19 cellular contexts compared by ENCODE assay signal in the genomic region with DNA sequence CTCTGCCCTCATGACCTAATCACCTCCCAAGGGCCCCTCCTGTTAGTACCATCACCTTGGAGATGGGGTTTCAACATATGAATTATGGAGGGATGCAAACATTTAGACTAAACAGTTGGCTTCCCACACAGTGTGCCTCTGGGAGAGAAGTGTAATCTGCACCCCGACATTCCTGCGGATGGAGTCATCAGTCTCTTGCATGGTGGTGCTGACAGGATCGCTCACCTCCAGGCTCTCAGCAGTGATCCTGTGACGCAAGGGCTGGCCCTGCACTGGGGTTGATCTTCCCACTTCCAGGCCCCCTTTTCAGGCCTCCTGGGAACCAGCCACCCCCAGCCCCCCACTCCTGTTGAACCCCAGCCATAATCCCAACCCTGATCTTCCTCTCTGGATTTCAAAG. TPM values are rescaled to one million over a fixed set of nuclear protein-coding genes. Genes with fewer than 3 reads are reported as not detected.
DNase-seq lines count a peak whose midpoint lies in the region; ATAC-seq and TF ChIP-seq lines count a peak whose summit lies in the region.
"Had no signal": no experiment of that assay in that cellular context is flagged by ENCODE, and none has a peak within 500 bp of the region (broad histone marks: within the 10 kb centered on the region; RNA-seq: fewer than 3 reads in every experiment).

No MANE protein-coding gene starts in this region.

- H3F3A ChIP-seq in neural progenitor cell (ENCODE audit: low read depth): no peaks in the 10 kb centered on the region

- H3K4me1 ChIP-seq in right atrium auricular region (no peaks in the 10 kb centered on the region), neural progenitor cell (no peaks in the 10 kb centered on the region)
- H3K4me1 ChIP-seq: left lung, upper lobe of right lung had no signal

- H4K20me1 ChIP-seq in neural progenitor cell (ENCODE audit: low read depth): no peaks in the 10 kb centered on the region

- no peak overlapping the region for H3K4me3 Mint-ChIP-seq in neural progenitor cell
- H3K4me3 Mint-ChIP-seq: activated CD8-positive, alpha-beta T cell treated with anti-CD3 and anti-CD28 coated beads for 36 hours; activated T-helper 1 cell treated with anti-CD3 and anti-CD28 coated beads, Interleukin-12 subunit alpha, Interleukin-12 subunit beta, Interleukin-2, Interleukin-4 antibody, amounts not matched to agents 30 ng/mL and 10 ng/mL and 1 ng/mL, durations not matched to agents 14 hours and 24 hours and 36 hours had no signal

- H3K9me3 ChIP-seq in right atrium auricular region (no peaks in the 10 kb centered on the region), neural progenitor cell (ENCODE audit: low read depth) (no peaks in the 10 kb centered on the region)
- H3K9me3 ChIP-seq: left lung, upper lobe of right lung had no signal

- TF ChIP-seq CTCF in right atrium auricular region (IDR thresholded peaks at IDR 0.05): no peak
- no peak for TF ChIP-seq CTCF in fibroblast of mammary gland (conservative IDR thresholded peaks at IDR 0.05; ENCODE audit: control insufficient read depth, insufficient read depth, low read depth, low read length)
- TF ChIP-seq CTCF in neural progenitor cell (IDR thresholded peaks at IDR 0.05): no peak

- H3K36me3 ChIP-seq in right atrium auricular region (no peaks in the 10 kb centered on the region), neural progenitor cell (no peaks in the 10 kb centered on the region)
- H3K36me3 ChIP-seq: left lung, upper lobe of right lung had no signal

- H3K27ac ChIP-seq in right atrium auricular region (no peak overlapping the region), neural progenitor cell (no peak overlapping the region)
- H3K27ac ChIP-seq: left lung, upper lobe of right lung had no signal

- H3K4me1 Mint-ChIP-seq in neural progenitor cell: peaks cover 2% of the 10 kb centered on the region

- peaks cover 7% of the 10 kb centered on the region for H3K27me3 Mint-ChIP-seq in neural progenitor cell (ENCODE audit: insufficient read depth, low read depth)
- H3K27me3 Mint-ChIP-seq: activated CD8-positive, alpha-beta T cell treated with anti-CD3 and anti-CD28 coated beads for 36 hours had no signal

- peaks cover 13% of the 10 kb centered on the region for H3K9me3 Mint-ChIP-seq in neural progenitor cell
- H3K9me3 Mint-ChIP-seq: activated CD8-positive, alpha-beta T cell treated with anti-CD3 and anti-CD28 coated beads for 36 hours; activated T-helper 1 cell treated with anti-CD3 and anti-CD28 coated beads, Interleukin-12 subunit alpha, Interleukin-12 subunit beta, Interleukin-2, Interleukin-4 antibody, amounts not matched to agents 30 ng/mL and 10 ng/mL and 1 ng/mL, durations not matched to agents 14 hours and 24 hours and 36 hours had no signal

- no peak overlapping the region for H3K27ac Mint-ChIP-seq in neural progenitor cell
- H3K27ac Mint-ChIP-seq: activated CD8-positive, alpha-beta T cell treated with anti-CD3 and anti-CD28 coated beads for 36 hours; activated T-helper 1 cell treated with anti-CD3 and anti-CD28 coated beads, Interleukin-12 subunit alpha, Interleukin-12 subunit beta, Interleukin-2, Interleukin-4 antibody, amounts not matched to agents 30 ng/mL and 10 ng/mL and 1 ng/mL, durations not matched to agents 14 hours and 24 hours and 36 hours had no signal

- H3K4me3 ChIP-seq in right atrium auricular region (no peak overlapping the region), fibroblast of mammary gland (ENCODE audit: control insufficient read depth, low read depth, low read length) (no peak overlapping the region), neural progenitor cell (no peak overlapping the region)
- H3K4me3 ChIP-seq: left lung, upper lobe of right lung had no signal

- intact Hi-C loops in left ventricle myocardium superior (cut with micrococcal nuclease): no loop called here

- peak; percentile 38 for ATAC-seq in left ventricle myocardium superior
- ATAC-seq in SK-N-SH treated with all-trans-retinoic acid at 6 μM for 48 hours: peak; percentile 86
- ATAC-seq in GM18511 (IDR thresholded peaks at IDR 0.05; ENCODE audit: unreplicated experiment): no peak
- ATAC-seq in HG03175 (IDR thresholded peaks at IDR 0.05; ENCODE audit: unreplicated experiment): no peak
- ATAC-seq: activated CD8-positive, alpha-beta T cell treated with anti-CD3 and anti-CD28 coated beads for 36 hours; left lung; stimulated activated naive CD8-positive, alpha-beta T cell treated with anti-CD3 and anti-CD28 coated beads, Interleukin-15, Interleukin-2, amounts not matched to agents 100 U/mL and 50 U/mL, for 24 hours; upper lobe of right lung had no signal

- H3K36me3 Mint-ChIP-seq in neural progenitor cell: peaks cover 2% of the 10 kb centered on the region

- H3K79me2 ChIP-seq in neural progenitor cell (ENCODE audit: low read depth): no peaks in the 10 kb centered on the region

- H3K4me2 ChIP-seq in neural progenitor cell: no peak overlapping the region

- no peaks in the 10 kb centered on the region for H3K27me3 ChIP-seq in right atrium auricular region
- no peaks in the 10 kb centered on the region for H3K27me3 ChIP-seq in neural progenitor cell
- H3K27me3 ChIP-seq: left lung, upper lobe of right lung had no signal

- DNase-seq in left ventricle myocardium superior (no peak), right atrium auricular region (ENCODE audit: low spot score) (no peak), fibroblast of mammary gland (ENCODE audit: low read depth) (peak; percentile 84), neural progenitor cell (ENCODE audit: low spot score) (no peak), NCI-H69 (lab: John Stamatoyannopoulos, UW) (no peak)
- DNase-seq: activated CD8-positive, alpha-beta T cell treated with anti-CD3 and anti-CD28 coated beads for 36 hours; left lung; NCI-H1694; OCI-M1; stimulated activated CD4-positive, alpha-beta T cell treated with anti-CD3 and anti-CD28 coated beads, Interleukin-12 subunit alpha, Interleukin-12 subunit beta, amount 100 ng/mL, for 4 hours; stimulated activated naive CD8-positive, alpha-beta T cell treated with anti-CD3 and anti-CD28 coated beads, Interleukin-15, Interleukin-2, amounts not matched to agents 100 U/mL and 50 U/mL, for 24 hours had no signal

- H2AFZ ChIP-seq in neural progenitor cell (replicated peaks): no peak overlapping the region

- H3K9ac ChIP-seq in neural progenitor cell: no peak overlapping the region

TF ChIP-seq in SK-N-SH treated with all-trans-retinoic acid at 6 μM for 48 hours, 23 proteins besides CTCF, POLR2A, EP300 and RAD21 (continues in another document):
- TF ChIP-seq RARB (CRISPR knock-in tag; IDR thresholded peaks at IDR 0.05) (no peak), ESRRG (CRISPR knock-in tag; IDR thresholded peaks at IDR 0.05) (no peak), POU6F1 (CRISPR knock-in tag; IDR thresholded peaks at IDR 0.05; ENCODE audit: borderline replicate concordance, low read depth) (no peak), ZNF565 (CRISPR knock-in tag; conservative IDR thresholded peaks at IDR 0.05; ENCODE audit: low read depth) (no peak), CREB5 (CRISPR knock-in tag; IDR thresholded peaks at IDR 0.05; ENCODE audit: low read depth) (no peak), OSR1 (CRISPR knock-in tag; IDR thresholded peaks at IDR 0.05) (no peak), PPARA (CRISPR knock-in tag; IDR thresholded peaks at IDR 0.05; ENCODE audit: borderline replicate concordance) (no peak), ZFP30 (CRISPR knock-in tag; IDR thresholded peaks at IDR 0.05) (no peak)
- TF ChIP-seq, protein P1, sequence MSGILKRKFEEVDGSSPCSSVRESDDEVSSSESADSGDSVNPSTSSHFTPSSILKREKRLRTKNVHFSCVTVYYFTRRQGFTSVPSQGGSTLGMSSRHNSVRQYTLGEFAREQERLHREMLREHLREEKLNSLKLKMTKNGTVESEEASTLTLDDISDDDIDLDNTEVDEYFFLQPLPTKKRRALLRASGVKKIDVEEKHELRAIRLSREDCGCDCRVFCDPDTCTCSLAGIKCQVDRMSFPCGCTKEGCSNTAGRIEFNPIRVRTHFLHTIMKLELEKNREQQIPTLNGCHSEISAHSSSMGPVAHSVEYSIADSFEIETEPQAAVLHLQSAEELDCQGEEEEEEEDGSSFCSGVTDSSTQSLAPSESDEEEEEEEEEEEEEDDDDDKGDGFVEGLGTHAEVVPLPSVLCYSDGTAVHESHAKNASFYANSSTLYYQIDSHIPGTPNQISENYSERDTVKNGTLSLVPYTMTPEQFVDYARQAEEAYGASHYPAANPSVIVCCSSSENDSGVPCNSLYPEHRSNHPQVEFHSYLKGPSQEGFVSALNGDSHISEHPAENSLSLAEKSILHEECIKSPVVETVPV (CRISPR knock-in tag; IDR thresholded peaks at IDR 0.05): no peak

RNA-seq across cellular contexts. Expression of gene PI16, which starts 16.0 kb away (rescaled TPM):
- 4.1 TPM for total RNA-seq in left ventricle myocardium superior
- 10 to 100 TPM; 14.2 to 48.5 TPM for total RNA-seq in right atrium auricular region
- total RNA-seq in neural progenitor cell (ENCODE audit: low replicate concordance): 0.06 TPM in 1 of 2 replicates, not detected in the other
- total RNA-seq: A673; activated CD8-positive, alpha-beta T cell treated with anti-CD3 and anti-CD28 coated beads for 36 hours; activated T-helper 1 cell treated with anti-CD3 and anti-CD28 coated beads, Interleukin-12 subunit alpha, Interleukin-12 subunit beta, Interleukin-2, Interleukin-4 antibody, amounts not matched to agents 30 ng/mL and 10 ng/mL and 1 ng/mL, durations not matched to agents 14 hours and 24 hours and 36 hours; epithelial cell of proximal tubule; myocyte had no signal

RNA-seq across cellular contexts. Expression of gene MTCH1, which starts 47.5 kb away (rescaled TPM):
- total RNA-seq in left ventricle myocardium superior: 216 TPM
- total RNA-seq in right atrium auricular region: 100 to 1,000 TPM; 155 to 259 TPM
- 144 and 250 TPM in 2 replicates for total RNA-seq in neural progenitor cell (ENCODE audit: low replicate concordance)

RNA-seq across cellular contexts. Expression of gene C6orf89, which starts 52.8 kb away (rescaled TPM):
- total RNA-seq in left ventricle myocardium superior (76.6 TPM), right atrium auricular region (10 to 100 TPM; 55.0 to 59.5 TPM), neural progenitor cell (ENCODE audit: low replicate concordance) (17.8 and 21.2 TPM in 2 replicates)

Comparison
In these comparisons a context has a peak if more than half of its experiments do, and no peak if none do; other contexts are left out.
1. ATAC-seq: peak in left ventricle myocardium superior (single experiment) and SK-N-SH treated with all-trans-retinoic acid at 6 μM for 48 hours (single experiment); none in GM18511 (single experiment) and HG03175 (single experiment).